ENCODE assay signal across 30 cellular contexts in the genomic region with DNA sequence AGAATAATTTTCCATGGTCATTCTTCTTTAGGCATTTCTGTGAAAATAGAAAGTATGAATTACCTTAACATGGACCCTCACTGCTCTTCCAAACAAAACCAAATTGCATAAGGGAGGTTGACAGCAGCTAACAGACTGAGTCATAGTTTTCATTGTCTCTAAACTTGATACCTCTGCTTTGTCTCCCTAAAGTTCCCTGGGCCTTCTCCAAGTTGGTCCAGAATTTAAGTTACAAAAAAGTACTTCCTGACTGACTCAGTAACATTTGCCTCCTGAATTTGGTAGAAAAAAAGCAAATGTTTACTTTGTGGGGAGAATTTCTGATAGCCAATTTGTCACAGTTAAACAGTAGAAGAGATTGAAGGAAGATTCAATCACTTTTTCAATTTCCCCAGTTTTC. TPM values are rescaled to one million over a fixed set of nuclear protein-coding genes. Genes with fewer than 3 reads are reported as not detected.
"Had no signal": no experiment of that assay in that cellular context is flagged by ENCODE, and none has a peak within 500 bp of the region (broad histone marks: within the 10 kb centered on the region; RNA-seq: fewer than 3 reads in every experiment).

No MANE protein-coding gene starts in this region.

- H3K27ac Mint-ChIP-seq: activated B cell treated with CpG ODN at 0.5 μM for 24 hours; activated CD4-positive, alpha-beta memory T cell treated with anti-CD3 and anti-CD28 coated beads, Interleukin-2, amount 10 ng/mL, durations not matched to agents 7 days and 5 days; activated CD8-positive, alpha-beta memory T cell treated with anti-CD3 and anti-CD28 coated beads, Interleukin-2, amount 10 ng/mL, durations not matched to agents 7 days and 5 days; activated naive CD8-positive, alpha-beta T cell treated with anti-CD3 and anti-CD28 coated beads for 36 hours; activated T-helper 17 cell treated with anti-CD3 and anti-CD28 coated beads, Interleukin-2, amount 50 U/mL, for 72 hours; mesothelial cell of epicardium; nephron progenitor cell had no signal

- DNase-seq: activated B cell treated with CpG ODN at 0.5 μM for 24 hours; activated CD4-positive, alpha-beta memory T cell treated with anti-CD3 and anti-CD28 coated beads, Interleukin-2, amount 10 ng/mL, durations not matched to agents 7 days and 5 days; activated CD4-positive, alpha-beta T cell treated with anti-CD3 and anti-CD28 coated beads for 48 hours; activated CD8-positive, alpha-beta memory T cell treated with anti-CD3 and anti-CD28 coated beads, Interleukin-2, amount 10 ng/mL, durations not matched to agents 7 days and 5 days; activated naive CD4-positive, alpha-beta T cell; activated naive CD8-positive, alpha-beta T cell treated with anti-CD3 and anti-CD28 coated beads for 36 hours; amygdala; brain microvascular endothelial cell; cerebellar nuclear complex; cortex of kidney; foreskin keratinocyte; nephron progenitor cell; nucleus accumbens; posterior cingulate gyrus; stimulated activated CD4-positive, alpha-beta T cell treated with anti-CD3 and anti-CD28 coated beads, Interleukin-2, amount 100 ng/mL, for 24 hours; stimulated activated naive CD4-positive, alpha-beta T cell treated with Interleukin-2 at 50 U/mL for 16 hours; substantia nigra; SW 1271; tibial artery had no signal

- H3K27me3 ChIP-seq: brain microvascular endothelial cell, foreskin keratinocyte, hepatocyte, tibial artery had no signal

- H3K36me3 ChIP-seq: brain microvascular endothelial cell, tibial artery had no signal

- H3K27me3 Mint-ChIP-seq: activated CD4-positive, alpha-beta memory T cell treated with anti-CD3 and anti-CD28 coated beads, Interleukin-2, amount 10 ng/mL, durations not matched to agents 7 days and 5 days; activated CD8-positive, alpha-beta memory T cell treated with anti-CD3 and anti-CD28 coated beads, Interleukin-2, amount 10 ng/mL, durations not matched to agents 7 days and 5 days had no signal

- H3K36me3 Mint-ChIP-seq: activated CD8-positive, alpha-beta memory T cell treated with anti-CD3 and anti-CD28 coated beads, Interleukin-2, amount 10 ng/mL, durations not matched to agents 7 days and 5 days; activated naive CD8-positive, alpha-beta T cell treated with anti-CD3 and anti-CD28 coated beads for 36 hours; mesothelial cell of epicardium had no signal

- ATAC-seq: activated CD8-positive, alpha-beta memory T cell treated with anti-CD3 and anti-CD28 coated beads, Interleukin-2, amount 10 ng/mL, durations not matched to agents 7 days and 5 days; activated T-helper 17 cell treated with anti-CD3 and anti-CD28 coated beads, Interleukin-2, amount 50 U/mL, for 72 hours; esophagus mucosa; foreskin keratinocyte had no signal

- H3K4me3 Mint-ChIP-seq: activated B cell treated with CpG ODN at 0.5 μM for 24 hours; activated CD4-positive, alpha-beta memory T cell treated with anti-CD3 and anti-CD28 coated beads, Interleukin-2, amount 10 ng/mL, durations not matched to agents 7 days and 5 days; activated CD8-positive, alpha-beta memory T cell treated with anti-CD3 and anti-CD28 coated beads, Interleukin-2, amount 10 ng/mL, durations not matched to agents 7 days and 5 days; activated naive CD8-positive, alpha-beta T cell treated with anti-CD3 and anti-CD28 coated beads for 36 hours; activated T-helper 17 cell treated with anti-CD3 and anti-CD28 coated beads, Interleukin-2, amount 50 U/mL, for 72 hours; mesothelial cell of epicardium; nephron progenitor cell had no signal

- FAIRE-seq: endometrium, keratinocyte, TTC549 had no signal

- H3K4me3 ChIP-seq: hepatocyte, lung, tibial artery had no signal

- H3K9me3 Mint-ChIP-seq: activated B cell treated with CpG ODN at 0.5 μM for 24 hours; activated CD4-positive, alpha-beta memory T cell treated with anti-CD3 and anti-CD28 coated beads, Interleukin-2, amount 10 ng/mL, durations not matched to agents 7 days and 5 days; activated naive CD8-positive, alpha-beta T cell treated with anti-CD3 and anti-CD28 coated beads for 36 hours; activated T-helper 17 cell treated with anti-CD3 and anti-CD28 coated beads, Interleukin-2, amount 50 U/mL, for 72 hours; mesothelial cell of epicardium; nephron progenitor cell had no signal

- H3K9me3 ChIP-seq: tibial artery had no signal

- H3K4me1 Mint-ChIP-seq: activated B cell treated with CpG ODN at 0.5 μM for 24 hours; activated CD4-positive, alpha-beta memory T cell treated with anti-CD3 and anti-CD28 coated beads, Interleukin-2, amount 10 ng/mL, durations not matched to agents 7 days and 5 days; activated CD8-positive, alpha-beta memory T cell treated with anti-CD3 and anti-CD28 coated beads, Interleukin-2, amount 10 ng/mL, durations not matched to agents 7 days and 5 days; activated naive CD8-positive, alpha-beta T cell treated with anti-CD3 and anti-CD28 coated beads for 36 hours; activated T-helper 17 cell treated with anti-CD3 and anti-CD28 coated beads, Interleukin-2, amount 50 U/mL, for 72 hours; mesothelial cell of epicardium; nephron progenitor cell had no signal

RNA-seq across cellular contexts. Expression of a gene that starts 3.0 kb away (rescaled TPM):
- total RNA-seq: activated B cell treated with CpG ODN at 0.5 μM for 24 hours; activated CD4-positive, alpha-beta memory T cell treated with anti-CD3 and anti-CD28 coated beads, Interleukin-2, amount 10 ng/mL, durations not matched to agents 7 days and 5 days; activated CD8-positive, alpha-beta memory T cell treated with anti-CD3 and anti-CD28 coated beads, Interleukin-2, amount 10 ng/mL, durations not matched to agents 7 days and 5 days; activated naive CD8-positive, alpha-beta T cell treated with anti-CD3 and anti-CD28 coated beads for 36 hours; activated T-helper 17 cell treated with anti-CD3 and anti-CD28 coated beads, Interleukin-2, amount 50 U/mL, for 72 hours; esophagus mucosa; foreskin keratinocyte; hepatocyte; lung; mesothelial cell of epicardium; T-helper 2 cell treated with Interferon-gamma antibody and Interleukin-4, amounts not matched to agents 100 ng/mL and 5 ng/mL, for 36 hours; urinary bladder had no signal

RNA-seq across cellular contexts. Expression of a gene that starts 9.3 kb away (rescaled TPM):
- total RNA-seq: activated B cell treated with CpG ODN at 0.5 μM for 24 hours; activated CD4-positive, alpha-beta memory T cell treated with anti-CD3 and anti-CD28 coated beads, Interleukin-2, amount 10 ng/mL, durations not matched to agents 7 days and 5 days; activated CD8-positive, alpha-beta memory T cell treated with anti-CD3 and anti-CD28 coated beads, Interleukin-2, amount 10 ng/mL, durations not matched to agents 7 days and 5 days; activated naive CD8-positive, alpha-beta T cell treated with anti-CD3 and anti-CD28 coated beads for 36 hours; activated T-helper 17 cell treated with anti-CD3 and anti-CD28 coated beads, Interleukin-2, amount 50 U/mL, for 72 hours; esophagus mucosa; foreskin keratinocyte; hepatocyte; lung; mesothelial cell of epicardium; skeletal muscle tissue; T-helper 2 cell treated with Interferon-gamma antibody and Interleukin-4, amounts not matched to agents 100 ng/mL and 5 ng/mL, for 36 hours; urinary bladder had no signal

RNA-seq across cellular contexts. Expression of a gene that starts 54.6 kb away (rescaled TPM):
- total RNA-seq: activated B cell treated with CpG ODN at 0.5 μM for 24 hours; activated CD4-positive, alpha-beta memory T cell treated with anti-CD3 and anti-CD28 coated beads, Interleukin-2, amount 10 ng/mL, durations not matched to agents 7 days and 5 days; activated CD8-positive, alpha-beta memory T cell treated with anti-CD3 and anti-CD28 coated beads, Interleukin-2, amount 10 ng/mL, durations not matched to agents 7 days and 5 days; activated naive CD8-positive, alpha-beta T cell treated with anti-CD3 and anti-CD28 coated beads for 36 hours; activated T-helper 17 cell treated with anti-CD3 and anti-CD28 coated beads, Interleukin-2, amount 50 U/mL, for 72 hours; esophagus mucosa; foreskin keratinocyte; hepatocyte; mesothelial cell of epicardium; T-helper 2 cell treated with Interferon-gamma antibody and Interleukin-4, amounts not matched to agents 100 ng/mL and 5 ng/mL, for 36 hours; urinary bladder had no signal
